Comparison of ENCODE assay signal across 20 cellular contexts in genomic region chr14:31232081-31232480, GRCh38. TPM values are rescaled to one million over a fixed set of nuclear protein-coding genes. Genes with fewer than 3 reads are reported as not detected.
DNase-seq lines count a peak whose midpoint lies in the region; ATAC-seq, FAIRE-seq and TF ChIP-seq lines count a peak whose summit lies in the region.
"Had no signal": no experiment of that assay in that cellular context is flagged by ENCODE, and none has a peak within 500 bp of the region (broad histone marks: within the 10 kb centered on the region; RNA-seq: fewer than 3 reads in every experiment).

No MANE protein-coding gene starts in this region.

- ATAC-seq in GM12878, result no peak
- peak; percentile 28 for ATAC-seq in esophagus mucosa
- ATAC-seq in gastrocnemius medialis, result no peak
- ATAC-seq in GM18502 (IDR thresholded peaks at IDR 0.05; ENCODE audit: poor library complexity, unreplicated experiment), result no peak
- ATAC-seq: GM23338, HCT116 had no signal

- no peaks in the 10 kb centered on the region for H4K20me1 ChIP-seq in GM12878 (ENCODE audit: control insufficient read depth, insufficient read depth)

- H3K4me3 ChIP-seq in GM12878 (no peak overlapping the region), gastrocnemius medialis (no peak overlapping the region), uterus (no peak overlapping the region), HAP-1 (no peak overlapping the region)
- H3K4me3 ChIP-seq: GM23338, SJCRH30 had no signal

- peak overlapping the region; percentile 47 for H3K27ac Mint-ChIP-seq in Calu3 (ENCODE audit: unreplicated experiment)
- H3K27ac Mint-ChIP-seq: CD4-positive, alpha-beta memory T cell; GM23338 had no signal

- no peak overlapping the region for H3K4me3 Mint-ChIP-seq in Calu3 (ENCODE audit: low read depth, unreplicated experiment)
- H3K4me3 Mint-ChIP-seq: CD4-positive, alpha-beta memory T cell; GM23338 had no signal

- H3K27me3 ChIP-seq in GM12878 (replicated peaks in 1 of 2; ENCODE audit: control insufficient read depth in 2 of 2, insufficient read depth in 2 of 2, low read length in 1 of 2) (no peaks in the 10 kb centered on the region), gastrocnemius medialis (no peaks in the 10 kb centered on the region), uterus (no peaks in the 10 kb centered on the region), HAP-1 (ENCODE audit: low read depth) (no peaks in the 10 kb centered on the region)
- H3K27me3 ChIP-seq: SJCRH30 had no signal

- H3K79me2 ChIP-seq in GM12878 (ENCODE audit: control insufficient read depth, insufficient read depth, low read length), result no peaks in the 10 kb centered on the region

- no peak overlapping the region for H3K4me2 ChIP-seq in GM12878 (ENCODE audit: control insufficient read depth, insufficient read depth)
- H3K4me2 ChIP-seq: GM23338, KMS-11 had no signal

- CTCF ChIA-PET in Calu3 (lab: Charles Lee) (no interaction called here), GM12878 (lab: Yijun Ruan, JAX) (interaction anchor here (1.0 kb wide), 1 partner anchor 25 kb away, joined by 5 read pairs; the partner anchor contains the start of gene HECTD1)

- RAD21 ChIA-PET in GM12878 (lab: Charles Lee; ENCODE audit: unreplicated experiment), result interaction anchor here (1.9 kb wide), 1 partner anchor 30 kb away, joined by 6 read pairs; no protein-coding TSS in a partner anchor

- SMC1A ChIA-PET in GM12878 (lab: Charles Lee; ENCODE audit: uncharacterized antibody, unreplicated experiment), result no interaction called here

- no peaks in the 10 kb centered on the region for H3K27me3 Mint-ChIP-seq in Calu3 (ENCODE audit: unreplicated experiment)
- H3K27me3 Mint-ChIP-seq: CD4-positive, alpha-beta memory T cell had no signal

- DNase-seq in Calu3 (peak; percentile 9), GM12878 (ENCODE audit: low read depth, low spot score) (no peak), gastrocnemius medialis (no peak), uterus (no peak), HAP-1 (ENCODE audit: low spot score in 2 of 2) (no peak)
- DNase-seq in activated CD8-positive, alpha-beta memory T cell treated with anti-CD3 and anti-CD28 coated beads, Interleukin-2, amount 50 U/mL, for 4 hours, result no peak
- DNase-seq: CD4-positive, alpha-beta memory T cell; EL; NCI-H187 treated with DMSO at 0.1 percent for 48 hours; NCI-H226; NCI-H524 treated with DMSO at 0.1 percent for 48 hours; SJCRH30 had no signal

- no peak for TF ChIP-seq RAD21 in GM12878 (IDR thresholded peaks at IDR 0.05; ENCODE audit: insufficient read depth, low read depth, low read length)

- POLR2A ChIA-PET in GM12878 (lab: Charles Lee), result no interaction called here

- BruUV-seq in Calu3 (replicated peaks; lab: Mats Ljungman, UMichigan) (no TSS peak), GM12878 (replicated peaks; lab: Mats Ljungman, UMichigan) (no TSS peak)

- H3K36me3 Mint-ChIP-seq in Calu3 (ENCODE audit: insufficient read depth, unreplicated experiment), result peaks cover 11% of the 10 kb centered on the region
- H3K36me3 Mint-ChIP-seq: CD4-positive, alpha-beta memory T cell had no signal

- 61% methylated on average over 3 of the region's 3 CpGs for WGBS in GM12878 (ENCODE audit: insufficient coverage, insufficient replicate concordance, low lambda C conversion rate, missing lambda C conversion rate)

- intact Hi-C loops in Calu3 (cut with micrococcal nuclease; ENCODE audit: unreplicated experiment) (no loop called here), GM12878 (cut with micrococcal nuclease; ENCODE audit: unreplicated experiment) (no loop called here), gastrocnemius medialis (cut with DNase I; ENCODE audit: low total_unique reads) (no loop called here), uterus (cut with DNase I; ENCODE audit: low total_unique reads) (no loop called here)

- no peak for TF ChIP-seq EP300 in GM12878 (IDR thresholded peaks at IDR 0.05; ENCODE audit: borderline replicate concordance in 1 of 2, control insufficient read depth in 1 of 2, low read depth in 2 of 2, low read length in 2 of 2)

- TF ChIP-seq POLR2A in GM12878 (IDR thresholded peaks at IDR 0.05; ENCODE audit: low read depth, low read length), result no peak
- TF ChIP-seq POLR2A in gastrocnemius medialis (IDR thresholded peaks at IDR 0.05), result no peak
- no peak for TF ChIP-seq POLR2A in uterus (IDR thresholded peaks at IDR 0.05)

- H3K9me3 ChIP-seq in GM12878 (replicated peaks; ENCODE audit: control insufficient read depth, insufficient read depth, low read length), result no peaks in the 10 kb centered on the region
- no peaks in the 10 kb centered on the region for H3K9me3 ChIP-seq in gastrocnemius medialis
- no peaks in the 10 kb centered on the region for H3K9me3 ChIP-seq in uterus
- no peaks in the 10 kb centered on the region for H3K9me3 ChIP-seq in HAP-1
- H3K9me3 ChIP-seq: SJCRH30 had no signal

- peaks cover 17% of the 10 kb centered on the region for H3K4me1 Mint-ChIP-seq in Calu3 (ENCODE audit: low read depth, unreplicated experiment)
- H3K4me1 Mint-ChIP-seq: CD4-positive, alpha-beta memory T cell had no signal

- no peak overlapping the region for H3K9ac ChIP-seq in GM12878 (ENCODE audit: control insufficient read depth, insufficient read depth, low read length)
- H3K9ac ChIP-seq: KMS-11 had no signal

- in situ Hi-C loops in GM12878 (cut with MboI), result no loop called here
- in situ Hi-C loops in gastrocnemius medialis (cut with MboI; ENCODE audit: low sequenced_read_pairs in 4 of 4), result no loop called here
- in situ Hi-C loops in HAP-1 (cut with MboI; ENCODE audit: low sequenced_read_pairs), result no loop called here

- no peaks in the 10 kb centered on the region for H3K9me3 Mint-ChIP-seq in Calu3 (ENCODE audit: low read depth, unreplicated experiment)
- H3K9me3 Mint-ChIP-seq: CD4-positive, alpha-beta memory T cell; GM23338 had no signal

- H3K36me3 ChIP-seq in GM12878 (ENCODE audit: control insufficient read depth in 2 of 2, insufficient read depth in 2 of 2, low read length in 1 of 2) (no peaks in the 10 kb centered on the region), gastrocnemius medialis (no peaks in the 10 kb centered on the region), uterus (no peaks in the 10 kb centered on the region), HAP-1 (replicated peaks) (no peaks in the 10 kb centered on the region)
- H3K36me3 ChIP-seq: SJCRH30 had no signal

- no peak overlapping the region for H2AFZ ChIP-seq in GM12878 (ENCODE audit: control insufficient read depth, low read depth, low read length)

- H3K27ac ChIP-seq in GM12878 (ENCODE audit: control insufficient read depth, insufficient read depth) (no peak overlapping the region), gastrocnemius medialis (peak overlapping the region; percentile 80 to 89 (median 84)), uterus (no peak overlapping the region)
- H3K27ac ChIP-seq: KMS-11, SJCRH30 had no signal

- FAIRE-seq in GM12878 (lab: Jason Lieb, UNC), result no peak
- FAIRE-seq: A204.1, GM12891, GM18507 had no signal

- H3K4me1 ChIP-seq in GM12878 (ENCODE audit: control insufficient read depth, insufficient read depth, low read length) (peaks cover 17% of the 10 kb centered on the region), gastrocnemius medialis (peaks cover 9 to 24% of the 10 kb centered on the region in 2 donors), uterus (no peaks in the 10 kb centered on the region), HAP-1 (peaks cover 15% of the 10 kb centered on the region)
- H3K4me1 ChIP-seq: SJCRH30 had no signal

- TF ChIP-seq CTCF in Calu3 (IDR thresholded peaks at IDR 0.05; ENCODE audit: unreplicated experiment) (no peak), GM12878 (IDR thresholded peaks at IDR 0.05 in 2 of 3, conservative IDR thresholded peaks at IDR 0.05 in 1 of 3; ENCODE audit: control insufficient read depth in 2 of 3, extremely low read depth in 1 of 3, insufficient read depth in 1 of 3, low read depth in 3 of 3, low read length in 3 of 3) (no peak), gastrocnemius medialis (IDR thresholded peaks at IDR 0.05 in 4 of 5, conservative IDR thresholded peaks at IDR 0.05 in 1 of 5) (no peak), uterus (IDR thresholded peaks at IDR 0.05) (no peak)

TF ChIP-seq in GM12878, 131 proteins besides CTCF, POLR2A, EP300 and RAD21:
- no peak for TF ChIP-seq KDM1A (IDR thresholded peaks at IDR 0.05; ENCODE audit: borderline replicate concordance)
- 0 out of 2 replicates have a peak, but pooled peaks have one; percentile 37 for TF ChIP-seq FOXK2 (IDR thresholded peaks at IDR 0.05)
TF ChIP-seq in GM12878: peak in this region for 1.

RNA-seq across cellular contexts. Expression of gene HECTD1, which starts 24.5 kb away (rescaled TPM):
- total RNA-seq in Calu3 (2022) (98.6 and 105 TPM in 2 replicates), GM12878 (2014; rRNA removed) (72.6 and 89.9 TPM in 2 replicates), GM12878 (2014; rRNA removed; fragmentation: Illumina TruSeq; extraction: Trizol) (99.1 and 104 TPM in 2 replicates), GM12878 (2021) (82.3 and 85.5 TPM in 2 replicates), esophagus mucosa (174 TPM), gastrocnemius medialis (100 to 1,000 TPM; 356 to 453 (median 420) TPM), uterus (100 to 1,000 TPM in 3 of 4 donors, 10 to 100 TPM in 1; 99.4 to 434 (median 307) TPM)
- total RNA-seq in GM12878 (2013; cell fraction: nucleolus; rRNA removed), result 424 and 467 TPM in 2 replicates
- polyA plus RNA-seq in GM12878 (2011; ENCODE audit: low read depth), result 39.7 TPM
- polyA plus RNA-seq in GM12878 (2011; rRNA removed) (116 and 120 TPM in 2 replicates), GM12878 (2014; fragmentation: Illumina TruSeq; extraction: Trizol) (65.5 and 80.6 TPM in 2 replicates), GM12878 (2014; fragmentation: Nextera tagmentation; extraction: Ambion mirVana) (10 to 100 TPM; 27.3 to 27.4 TPM), GM12878 (2014; rRNA removed) (41.7 and 50.0 TPM in 2 replicates), GM12878 (2016; fragmentation: Nextera tagmentation; extraction: Ambion mirVana) (10 to 100 TPM; 34.6 to 42.6 TPM)
- polyA plus RNA-seq in GM12878 (2011; cell fraction: cytosol; rRNA removed), result 58.4 and 59.6 TPM in 2 replicates
- polyA plus RNA-seq in GM12878 (2011; cell fraction: nucleus; rRNA removed), result 122 and 143 TPM in 2 replicates
- 37.8 and 45.9 TPM in 2 replicates for polyA plus RNA-seq in GM12878 (2012)
- 278 and 310 TPM in 2 replicates for polyA minus RNA-seq in GM12878 (2011; rRNA and poly(A)+ RNA removed)
- 75.9 and 78.3 TPM in 2 replicates for polyA minus RNA-seq in GM12878 (2011; cell fraction: cytosol; rRNA and poly(A)+ RNA removed)
- 107 and 172 TPM in 2 replicates for polyA minus RNA-seq in GM12878 (2011; cell fraction: nucleus; rRNA and poly(A)+ RNA removed)

Comparison
In these comparisons a context has a peak if more than half of its experiments do, and no peak if none do; other contexts are left out.
1. H3K27ac ChIP-seq: peak in gastrocnemius medialis (4 of 4); none in GM12878 (single experiment) and uterus (0 of 2).